In the genomic region with DNA sequence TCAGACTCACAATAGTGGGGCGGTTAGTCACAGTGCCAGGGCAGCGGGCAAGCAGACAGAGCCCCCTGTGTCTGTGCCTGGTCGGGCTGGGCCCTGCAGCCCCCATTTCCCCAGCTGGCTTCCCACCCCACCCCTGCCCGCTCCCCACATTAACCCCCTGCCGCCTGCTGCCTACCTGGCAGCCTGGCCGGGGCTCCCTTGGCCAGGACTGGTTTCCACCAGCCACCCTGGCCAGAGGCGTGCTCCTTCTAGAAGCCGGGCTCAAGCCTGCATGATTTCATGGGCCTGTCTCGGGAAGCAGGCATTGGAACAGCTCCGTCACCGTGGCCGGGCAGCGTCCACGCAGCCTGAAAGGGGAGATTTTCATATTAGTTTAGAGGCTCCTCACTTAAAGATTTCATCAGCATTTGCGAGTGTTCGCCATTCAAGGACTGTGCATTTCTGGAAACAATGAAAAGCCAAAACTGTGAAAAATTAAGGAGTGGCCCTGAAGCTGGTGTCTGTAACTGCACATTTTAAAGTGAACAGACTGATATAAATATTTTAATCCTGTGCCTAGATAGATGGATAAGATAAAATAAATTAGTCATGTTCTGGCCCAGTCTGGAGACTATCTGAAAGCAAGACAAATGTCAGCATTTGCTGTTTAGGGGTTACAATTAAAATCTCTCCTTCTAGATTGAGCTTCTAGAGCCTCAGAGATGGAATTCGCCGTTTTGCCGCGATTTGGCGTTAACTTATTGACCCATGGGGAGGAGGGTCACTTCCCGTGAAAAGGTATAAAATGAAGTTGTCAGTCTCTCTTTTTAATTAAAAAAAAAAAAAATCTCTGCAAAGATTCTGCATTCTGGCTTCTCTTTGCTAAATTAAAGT, we compare ENCODE assay signal across 8 cellular contexts.
A peak's percentile ranks its signal among the peaks of the same experiment; 100 is the strongest.
DNase-seq lines count a peak whose midpoint lies in the region; ATAC-seq and TF ChIP-seq lines count a peak whose summit lies in the region.

No MANE protein-coding gene starts in this region.

- H3K4me1 Mint-ChIP-seq in nephron progenitor cell = peaks cover 13% of the 10 kb centered on the region
- H3K4me1 Mint-ChIP-seq in progenitor cell of endocrine pancreas (ENCODE audit: low read depth) = peaks cover 3% of the 10 kb centered on the region

- H3K27ac ChIP-seq in RWPE2 (ENCODE audit: poor library complexity, severe bottlenecking) (peak overlapping the region; percentile 96), foreskin keratinocyte (peak overlapping the region; percentile 69)

- ATAC-seq in RWPE2 (ENCODE audit: low read depth) (0 out of 3 replicates have a peak, but pooled peaks have one; percentile 5), foreskin keratinocyte (peak; percentile 7), HG02642 (IDR thresholded peaks at IDR 0.05; ENCODE audit: poor library complexity, unreplicated experiment) (no peak), GM19455 (IDR thresholded peaks at IDR 0.05; ENCODE audit: unreplicated experiment) (no peak)

- H3K4me3 Mint-ChIP-seq in nephron progenitor cell (no peak overlapping the region), progenitor cell of endocrine pancreas (ENCODE audit: low read depth) (no peak overlapping the region)

- TF ChIP-seq CTCF in RWPE2 (IDR thresholded peaks at IDR 0.05; ENCODE audit: poor library complexity, severe bottlenecking) (no peak), foreskin keratinocyte (conservative IDR thresholded peaks at IDR 0.05) (no peak), nephron progenitor cell (IDR thresholded peaks at IDR 0.05) (no peak), progenitor cell of endocrine pancreas (IDR thresholded peaks at IDR 0.05; ENCODE audit: unreplicated experiment) (no peak)

- H3K27ac Mint-ChIP-seq in nephron progenitor cell (no peak overlapping the region), progenitor cell of endocrine pancreas (no peak overlapping the region)

- no peaks in the 10 kb centered on the region for H3K36me3 Mint-ChIP-seq in nephron progenitor cell (ENCODE audit: low read depth)
- no peaks in the 10 kb centered on the region for H3K36me3 Mint-ChIP-seq in progenitor cell of endocrine pancreas (ENCODE audit: insufficient read depth)

- H3K27me3 Mint-ChIP-seq in nephron progenitor cell (ENCODE audit: low read depth, poor library complexity) (peaks cover 28% of the 10 kb centered on the region), progenitor cell of endocrine pancreas (peaks cover 75% of the 10 kb centered on the region)

- peak overlapping the region; percentile 50 for H3K4me3 ChIP-seq in RWPE2 (ENCODE audit: severe bottlenecking)

- DNase-seq in EL (peak; percentile 60), RWPE2 (ENCODE audit: low spot score) (peak; percentile 64), foreskin keratinocyte (peak in 1 of 2 donors; percentile 40), putamen (ENCODE audit: low spot score) (peak; percentile 96), nephron progenitor cell (no peak), progenitor cell of endocrine pancreas (ENCODE audit: low spot score, unreplicated experiment) (no peak)

- H3K9me3 Mint-ChIP-seq in nephron progenitor cell (no peaks in the 10 kb centered on the region), progenitor cell of endocrine pancreas (ENCODE audit: low read depth) (no peaks in the 10 kb centered on the region)

- H3K27me3 ChIP-seq in RWPE2 (ENCODE audit: insufficient read depth, poor library complexity, severe bottlenecking) (no peaks in the 10 kb centered on the region), foreskin keratinocyte (no peaks in the 10 kb centered on the region)

- H3K9me3 ChIP-seq in RWPE2 (ENCODE audit: severe bottlenecking) = no peaks in the 10 kb centered on the region

- peaks cover 43% of the 10 kb centered on the region for H3K4me1 ChIP-seq in RWPE2 (ENCODE audit: insufficient read depth, poor library complexity, severe bottlenecking)
- H3K4me1 ChIP-seq in foreskin keratinocyte = peaks cover 39% of the 10 kb centered on the region

- peaks cover 25% of the 10 kb centered on the region for H3K36me3 ChIP-seq in RWPE2 (ENCODE audit: low read depth)

Comparison
In these comparisons a context has a peak if more than half of its experiments do, and no peak if none do; other contexts are left out.
1. DNase-seq: peak in EL (single experiment), RWPE2 (single experiment) and putamen (single experiment); none in nephron progenitor cell (single experiment) and progenitor cell of endocrine pancreas (single experiment).
2. ATAC-seq: peak in RWPE2 (single experiment) and foreskin keratinocyte (single experiment); none in HG02642 (single experiment) and GM19455 (single experiment).